ENCODE assay signal across 1 cellular context in genomic region chr15:40793216-40793989, GRCh38.
A peak's percentile ranks its signal among the peaks of the same experiment; 100 is the strongest.
TF ChIP-seq lines count a peak whose summit lies in the region.

No MANE protein-coding gene starts in this region.

TF ChIP-seq in HepG2, 621 proteins besides CTCF, POLR2A, EP300 and RAD21 (continued from another document and continues in another):
- TF ChIP-seq ZNF407 (CRISPR knock-in tag; IDR thresholded peaks at IDR 0.05; ENCODE audit: not compliant biosample characterization) (no peak), ZSCAN9 (CRISPR knock-in tag; IDR thresholded peaks at IDR 0.05; ENCODE audit: borderline replicate concordance) (no peak), ZNF709 (CRISPR knock-in tag; IDR thresholded peaks at IDR 0.05) (0 out of 2 replicates have a peak, but pooled peaks have one; percentile 30), ZNF17 (CRISPR knock-in tag; IDR thresholded peaks at IDR 0.05) (no peak), PTBP1 (IDR thresholded peaks at IDR 0.05; ENCODE audit: low read depth, low read length, poor library complexity, severe bottlenecking) (no peak), JUN (CRISPR knock-in tag; IDR thresholded peaks at IDR 0.05) (peak; percentile 31; the same call in 1 of the 2 replicates), TSC22D2 (CRISPR knock-in tag; IDR thresholded peaks at IDR 0.05; ENCODE audit: borderline replicate concordance) (no peak), AKAP8 (CRISPR knock-in tag; IDR thresholded peaks at IDR 0.05) (no peak), TBX2 (CRISPR knock-in tag; IDR thresholded peaks at IDR 0.05; ENCODE audit: borderline replicate concordance) (peak; percentile 69; the same call in 1 of the 2 replicates), PCBP1 (IDR thresholded peaks at IDR 0.05; ENCODE audit: borderline replicate concordance, low read depth, low read length) (no peak), SNAPC2 (CRISPR knock-in tag; IDR thresholded peaks at IDR 0.05) (no peak), FOXK1 (CRISPR knock-in tag; IDR thresholded peaks at IDR 0.05; ENCODE audit: borderline replicate concordance, low read depth) (peak; percentile 79), ZMYM2 (CRISPR knock-in tag; IDR thresholded peaks at IDR 0.05) (peak; percentile 77; the same call in 1 of the 2 replicates), ARID3A (IDR thresholded peaks at IDR 0.05; ENCODE audit: low read depth, low read length) (peak; percentile 90), NCOA1 (CRISPR knock-in tag; IDR thresholded peaks at IDR 0.05) (no peak), IRF1 (CRISPR knock-in tag; IDR thresholded peaks at IDR 0.05; ENCODE audit: low read depth) (no peak), CBX5 (CRISPR knock-in tag; IDR thresholded peaks at IDR 0.05; ENCODE audit: borderline replicate concordance) (peak; percentile 39; the same call in 1 of the 2 replicates), JARID2 (CRISPR knock-in tag; IDR thresholded peaks at IDR 0.05; ENCODE audit: insufficient replicate concordance) (no peak), ZNF484 (CRISPR knock-in tag; IDR thresholded peaks at IDR 0.05; ENCODE audit: borderline replicate concordance, low read depth) (no peak), ZC3H4 (CRISPR knock-in tag; IDR thresholded peaks at IDR 0.05; ENCODE audit: borderline replicate concordance) (no peak), MAFK (conservative IDR thresholded peaks at IDR 0.05 in 1 of 2, IDR thresholded peaks at IDR 0.05 in 1 of 2; ENCODE audit: low read length in 2 of 2) (peak; percentile 72 to 95), PLSCR1 (CRISPR knock-in tag; IDR thresholded peaks at IDR 0.05; ENCODE audit: borderline replicate concordance) (no peak), JUNB (CRISPR knock-in tag; IDR thresholded peaks at IDR 0.05; ENCODE audit: borderline replicate concordance) (no peak), ZNF414 (CRISPR knock-in tag; IDR thresholded peaks at IDR 0.05) (no peak), ZNF652 (CRISPR knock-in tag; IDR thresholded peaks at IDR 0.05; ENCODE audit: borderline replicate concordance, low read depth) (no peak; the same call in 1 of the 2 replicates), PAF1 (CRISPR knock-in tag; IDR thresholded peaks at IDR 0.05) (no peak), HNF4G (IDR thresholded peaks at IDR 0.05; ENCODE audit: borderline replicate concordance, low read depth, low read length) (peak; percentile 92; the same call in 1 of the 2 replicates), HNF4G (CRISPR knock-in tag; IDR thresholded peaks at IDR 0.05; ENCODE audit: borderline replicate concordance, low read depth) (peak; percentile 77; the same call in 1 of the 2 replicates), ZSCAN25 (CRISPR knock-in tag; IDR thresholded peaks at IDR 0.05) (no peak), ATF6 (CRISPR knock-in tag; conservative IDR thresholded peaks at IDR 0.05) (no peak), ZC3H13 (CRISPR knock-in tag; IDR thresholded peaks at IDR 0.05) (0 out of 2 replicates have a peak, but pooled peaks have one; percentile 34), USF2 (IDR thresholded peaks at IDR 0.05; ENCODE audit: low read depth, low read length) (no peak), USF2 (CRISPR knock-in tag; IDR thresholded peaks at IDR 0.05; ENCODE audit: borderline replicate concordance) (no peak), HMG20A (CRISPR knock-in tag; IDR thresholded peaks at IDR 0.05; ENCODE audit: borderline replicate concordance) (peak; percentile 70; the same call in 1 of the 2 replicates), GTF2F1 (IDR thresholded peaks at IDR 0.05; ENCODE audit: low read length) (no peak), RBAK (CRISPR knock-in tag; IDR thresholded peaks at IDR 0.05) (no peak), GZF1 (CRISPR knock-in tag; IDR thresholded peaks at IDR 0.05) (no peak), ZNF281 (CRISPR knock-in tag; IDR thresholded peaks at IDR 0.05; ENCODE audit: borderline replicate concordance) (no peak), RBM22 (optimal IDR thresholded peaks at IDR 0.05; ENCODE audit: low read length) (no peak)
